In the genomic region with DNA sequence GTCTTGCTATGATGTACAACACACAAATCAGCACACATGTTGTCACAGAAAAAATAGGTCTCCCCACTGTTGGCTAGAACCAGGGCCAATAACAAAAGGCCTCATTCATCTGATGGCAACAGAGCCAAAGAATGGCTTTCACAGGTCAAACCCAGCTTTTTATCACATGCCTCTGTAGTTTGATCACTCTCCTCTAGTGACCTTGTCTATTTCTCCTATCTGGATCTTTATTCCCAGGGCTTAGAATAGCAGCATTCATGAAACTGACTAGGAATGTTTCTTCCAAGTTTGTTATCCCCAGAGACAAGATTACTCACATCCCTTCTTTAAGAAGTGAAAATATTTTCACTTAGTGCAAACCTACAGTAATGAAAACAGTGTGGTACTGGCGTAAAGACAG, we compare ENCODE assay signal across 16 cellular contexts.
"Had no signal": no experiment of that assay in that cellular context is flagged by ENCODE, and none has a peak within 500 bp of the region (broad histone marks: within the 10 kb centered on the region; RNA-seq: fewer than 3 reads in every experiment).

No MANE protein-coding gene starts in this region.

- H3K27ac Mint-ChIP-seq: activated naive CD4-positive, alpha-beta T cell treated with anti-CD3 and anti-CD28 coated beads, Interleukin-2, amount 50 U/mL, for 72 hours; immature natural killer cell; natural killer cell treated with Interleukin-12 subunit alpha and Interleukin-12 subunit beta and Interleukin-15 and Interleukin-18, amount 100 ng/mL, for 72 hours; stimulated activated naive B cell treated with anti-CD40 and anti-IgM and Interleukin-4, amounts not matched to agents 10 μg/mL and 1 μg/mL and 100 μg/mL, for 72 hours; T-helper 2 cell treated with Interferon-gamma antibody and Interleukin-4, amounts not matched to agents 5 μg/mL and 100 μg/mL, for 36 hours had no signal

- H3K4me3 ChIP-seq: esophagus squamous epithelium, psoas muscle had no signal

- FAIRE-seq: colon had no signal

- ATAC-seq: activated naive CD4-positive, alpha-beta T cell treated with anti-CD3 and anti-CD28 coated beads, Interleukin-2, amount 50 U/mL, for 72 hours; natural killer cell treated with Interleukin-12 subunit alpha and Interleukin-12 subunit beta and Interleukin-15 and Interleukin-18, amount 100 ng/mL, for 72 hours; psoas muscle; stimulated activated naive B cell treated with anti-CD40 and anti-IgM and Interleukin-4, amounts not matched to agents 10 μg/mL and 1 μg/mL and 100 μg/mL, for 72 hours had no signal

- H3K9me3 ChIP-seq: esophagus squamous epithelium, psoas muscle had no signal

- DNase-seq: activated effector memory CD4-positive, alpha-beta T cell treated with anti-CD3 and anti-CD28 coated beads, Interleukin-2, amount 50 U/mL, for 16 hours; activated T-cell treated with anti-CD3 and anti-CD28 coated beads, Interleukin-2, amount 50 U/mL, for 1 hour; amygdala; esophagus squamous epithelium; immature natural killer cell; left cardiac atrium; occipital lobe; psoas muscle; stimulated activated CD4-positive, alpha-beta T cell treated with anti-CD3 and anti-CD28 coated beads, Interleukin-1b, Interleukin-23, amount 100 ng/mL, for 48 hours; stimulated activated naive B cell treated with anti-CD40 and anti-IgM and Interleukin-4, amounts not matched to agents 10 μg/mL and 1 μg/mL and 100 μg/mL, for 72 hours; substantia nigra; trophoblast cell had no signal

- H3K36me3 Mint-ChIP-seq: activated naive CD4-positive, alpha-beta T cell treated with anti-CD3 and anti-CD28 coated beads, Interleukin-2, amount 50 U/mL, for 72 hours; immature natural killer cell; natural killer cell treated with Interleukin-12 subunit alpha and Interleukin-12 subunit beta and Interleukin-15 and Interleukin-18, amount 100 ng/mL, for 72 hours; stimulated activated naive B cell treated with anti-CD40 and anti-IgM and Interleukin-4, amounts not matched to agents 10 μg/mL and 1 μg/mL and 100 μg/mL, for 72 hours had no signal

- H3K4me3 Mint-ChIP-seq: immature natural killer cell; natural killer cell treated with Interleukin-12 subunit alpha and Interleukin-12 subunit beta and Interleukin-15 and Interleukin-18, amount 100 ng/mL, for 72 hours; stimulated activated naive B cell treated with anti-CD40 and anti-IgM and Interleukin-4, amounts not matched to agents 10 μg/mL and 1 μg/mL and 100 μg/mL, for 72 hours; T-helper 2 cell treated with Interferon-gamma antibody and Interleukin-4, amounts not matched to agents 5 μg/mL and 100 μg/mL, for 36 hours had no signal

- H3K36me3 ChIP-seq: esophagus squamous epithelium had no signal

- H3K4me1 ChIP-seq: esophagus squamous epithelium, psoas muscle had no signal

- H3K27me3 ChIP-seq: esophagus squamous epithelium had no signal

- H3K4me1 Mint-ChIP-seq: immature natural killer cell; stimulated activated naive B cell treated with anti-CD40 and anti-IgM and Interleukin-4, amounts not matched to agents 10 μg/mL and 1 μg/mL and 100 μg/mL, for 72 hours had no signal

- H3K9me3 Mint-ChIP-seq: activated naive CD4-positive, alpha-beta T cell treated with anti-CD3 and anti-CD28 coated beads, Interleukin-2, amount 50 U/mL, for 72 hours; immature natural killer cell; stimulated activated naive B cell treated with anti-CD40 and anti-IgM and Interleukin-4, amounts not matched to agents 10 μg/mL and 1 μg/mL and 100 μg/mL, for 72 hours; T-helper 2 cell treated with Interferon-gamma antibody and Interleukin-4, amounts not matched to agents 5 μg/mL and 100 μg/mL, for 36 hours had no signal

- H3K27ac ChIP-seq: esophagus squamous epithelium, psoas muscle had no signal
